Comparison of ENCODE assay signal across 8 cellular contexts in genomic region chr5:22214096-22214495, GRCh38.
DNase-seq lines count a peak whose midpoint lies in the region; ATAC-seq and TF ChIP-seq lines count a peak whose summit lies in the region.
"Not testable (repeated sequence)": the region's sequence is repeated elsewhere in the genome, so short reads cannot be mapped to it uniquely, and the experiment has no call there.

No MANE protein-coding gene starts in this region.

- not testable (repeated sequence) for H3K9me3 Mint-ChIP-seq in Caco-2 (ENCODE audit: unreplicated experiment); T-cell; stimulated activated naive B cell treated with anti-CD40 and anti-IgM and Interleukin-4, amounts not matched to agents 10 μg/mL and 1 μg/mL and 100 μg/mL, for 72 hours

- not testable (repeated sequence) for H3K27me3 ChIP-seq in Caco-2 (replicated peaks; ENCODE audit: control insufficient read depth, insufficient read depth, low read length); brain microvascular endothelial cell (replicated peaks)

- not testable (repeated sequence) for BruUV-seq in Caco-2 (replicated peaks; lab: Mats Ljungman, UMichigan)

- in situ Hi-C loops in brain microvascular endothelial cell (cut with HindIII; ENCODE audit: low pct_ligation_motif_present, low sequenced_read_pairs), result not testable (repeated sequence)

- H3K36me3 Mint-ChIP-seq in Caco-2 (ENCODE audit: insufficient read depth, unreplicated experiment); T-cell; stimulated activated naive B cell treated with anti-CD40 and anti-IgM and Interleukin-4, amounts not matched to agents 10 μg/mL and 1 μg/mL and 100 μg/mL, for 72 hours: not testable (repeated sequence)

- ATAC-seq in T-cell (replicated peaks in 1 of 4) (peak in 3 of 4 experiments; percentile 56 to 77 (median 60)), left colon (peak; percentile 50)
- peak; percentile 71 to 73 for ATAC-seq in stimulated activated naive B cell treated with anti-CD40 and anti-IgM and Interleukin-4, amounts not matched to agents 10 μg/mL and 1 μg/mL and 100 μg/mL, for 72 hours (replicated peaks)

- not testable (repeated sequence) for H3K4me1 ChIP-seq in Caco-2

- H3K4me1 Mint-ChIP-seq in Caco-2 (ENCODE audit: low read depth, unreplicated experiment); T-cell; stimulated activated naive B cell treated with anti-CD40 and anti-IgM and Interleukin-4, amounts not matched to agents 10 μg/mL and 1 μg/mL and 100 μg/mL, for 72 hours: not testable (repeated sequence)

- H3K4me3 ChIP-seq in Caco-2 (ENCODE audit: low read depth, low read length); brain microvascular endothelial cell (ENCODE audit: low read depth, low read length): not testable (repeated sequence)

- TF ChIP-seq CTCF in Caco-2 (IDR thresholded peaks at IDR 0.05; ENCODE audit: insufficient read depth in 1 of 2, low read depth in 1 of 2, low read length in 1 of 2, severe bottlenecking in 1 of 2, unreplicated experiment in 1 of 2) (peak; percentile 27 to 36), LNCAP (IDR thresholded peaks at IDR 0.05) (peak; percentile 23; the same call in 1 of the 2 replicates), brain microvascular endothelial cell (IDR thresholded peaks at IDR 0.05; ENCODE audit: low read depth, low read length, missing control alignments) (peak; percentile 22)

- not testable (repeated sequence) for H3K4me3 Mint-ChIP-seq in Caco-2 (ENCODE audit: unreplicated experiment); T-cell; stimulated activated naive B cell treated with anti-CD40 and anti-IgM and Interleukin-4, amounts not matched to agents 10 μg/mL and 1 μg/mL and 100 μg/mL, for 72 hours

- not testable (repeated sequence) for H3K9me3 ChIP-seq in Caco-2

- not testable (repeated sequence) for H3K27ac ChIP-seq in brain microvascular endothelial cell

- not testable (repeated sequence) for H3K27me3 Mint-ChIP-seq in Caco-2 (ENCODE audit: insufficient read depth, unreplicated experiment); T-cell; stimulated activated naive B cell treated with anti-CD40 and anti-IgM and Interleukin-4, amounts not matched to agents 10 μg/mL and 1 μg/mL and 100 μg/mL, for 72 hours

- not testable (repeated sequence) for H3K27ac Mint-ChIP-seq in Caco-2 (ENCODE audit: unreplicated experiment); T-cell; stimulated activated naive B cell treated with anti-CD40 and anti-IgM and Interleukin-4, amounts not matched to agents 10 μg/mL and 1 μg/mL and 100 μg/mL, for 72 hours

- CTCF ChIA-PET in Caco-2 (lab: Charles Lee); T-cell (lab: Charles Lee): not testable (repeated sequence)

- POLR2A ChIA-PET in Caco-2 (lab: Charles Lee); T-cell (lab: Charles Lee): not testable (repeated sequence)

- peak; percentile 46 to 47 for DNase-seq in Caco-2
- DNase-seq in H4 (ENCODE audit: low spot score), result peak; percentile 14
- DNase-seq in NCI-H526 (lab: John Stamatoyannopoulos, UW), result peak; percentile 55 to 77
- not testable (repeated sequence) for DNase-seq in T-cell; brain microvascular endothelial cell; left colon; stimulated activated naive B cell treated with anti-CD40 and anti-IgM and Interleukin-4, amounts not matched to agents 10 μg/mL and 1 μg/mL and 100 μg/mL, for 72 hours

- H3K36me3 ChIP-seq in Caco-2 (ENCODE audit: control insufficient read depth, insufficient read depth, low read length); brain microvascular endothelial cell (replicated peaks): not testable (repeated sequence)

- intact Hi-C loops in Caco-2 (cut with micrococcal nuclease; ENCODE audit: unreplicated experiment); left colon (cut with DNase I, micrococcal nuclease): not testable (repeated sequence)
